16 cellular contexts compared by ENCODE assay signal in the genomic region with DNA sequence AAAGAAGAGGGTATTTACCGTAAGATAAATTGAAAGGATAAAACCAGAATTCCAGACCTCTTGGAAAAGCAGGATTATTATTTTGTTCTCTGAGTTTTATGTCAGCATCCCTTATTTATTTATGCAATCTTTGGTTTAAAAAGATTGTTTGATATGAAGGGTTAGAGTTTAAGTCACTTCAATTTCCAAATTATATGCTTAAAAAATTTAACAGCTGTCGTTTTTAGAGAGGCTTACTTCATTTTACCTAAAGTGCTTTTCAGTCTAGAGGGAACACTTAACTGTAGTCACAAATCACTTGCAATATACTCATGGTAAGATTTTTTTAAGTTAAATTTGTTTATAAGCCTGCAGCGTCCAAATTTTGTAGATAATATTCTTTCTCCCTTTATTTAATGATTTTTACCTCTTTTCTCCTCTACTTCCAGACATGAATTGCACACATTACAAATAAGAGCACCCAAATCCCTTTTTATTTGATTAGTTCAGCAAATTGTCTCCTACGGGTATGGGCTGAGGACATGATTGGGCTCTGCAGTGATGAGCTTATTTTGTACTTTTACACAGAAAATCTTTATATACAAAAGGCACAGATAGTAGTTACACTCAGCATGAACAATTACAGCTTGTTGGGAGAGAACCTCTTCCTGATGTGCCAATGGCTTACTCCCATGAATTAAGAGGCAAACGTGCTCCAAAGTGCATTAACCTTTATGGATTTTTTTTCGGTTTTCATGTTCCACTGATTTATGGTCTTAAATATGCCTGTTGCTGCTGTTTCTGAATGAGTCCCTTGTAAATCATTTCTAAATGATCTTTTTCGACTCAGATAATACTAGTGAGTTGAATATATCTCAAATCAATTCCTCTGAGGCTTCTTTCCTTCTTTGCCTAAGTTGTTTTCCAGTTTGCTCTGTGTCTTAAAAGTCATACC.
"Had no signal": no experiment of that assay in that cellular context is flagged by ENCODE, and none has a peak within 500 bp of the region (broad histone marks: within the 10 kb centered on the region; RNA-seq: fewer than 3 reads in every experiment).

No MANE protein-coding gene starts in this region.

- H2AFZ ChIP-seq: neural progenitor cell had no signal

- H3K4me3 ChIP-seq: ascending aorta, gastroesophageal sphincter, neural progenitor cell, stomach, testis, upper lobe of right lung had no signal

- H3K27me3 ChIP-seq: ascending aorta, gastroesophageal sphincter, neural progenitor cell, stomach, testis, upper lobe of right lung had no signal

- H3K9ac ChIP-seq: neural progenitor cell had no signal

- ATAC-seq: effector memory CD8-positive, alpha-beta T cell; gastroesophageal sphincter; left lobe of liver; upper lobe of right lung had no signal

- H3K4me1 ChIP-seq: ascending aorta, gastroesophageal sphincter, neural progenitor cell, stomach, testis, upper lobe of right lung had no signal

- H3K36me3 ChIP-seq: ascending aorta, gastroesophageal sphincter, neural progenitor cell, stomach, upper lobe of right lung had no signal

- FAIRE-seq: bronchial epithelial cell, keratinocyte had no signal

- DNase-seq: activated CD4-positive, CD25-positive, alpha-beta regulatory T cell treated with anti-CD3 and anti-CD28 coated beads, Interleukin-2, amount 50 U/mL, for 72 hours; activated naive CD4-positive, alpha-beta T cell treated with anti-CD3 and anti-CD28 coated beads, Interleukin-2, amount 10 ng/mL, durations not matched to agents 7 days and 5 days; dermis blood vessel endothelial cell; effector memory CD8-positive, alpha-beta T cell; stimulated activated CD4-positive, alpha-beta T cell treated with anti-CD3 and anti-CD28 coated beads, Interleukin-12 subunit alpha, Interleukin-12 subunit beta, amount 100 ng/mL, for 4 hours; stimulated activated CD4-positive, alpha-beta T cell treated with anti-CD3 and anti-CD28 coated beads, Interleukin-2, amount 100 ng/mL, for 24 hours; stomach; testis; upper lobe of right lung had no signal

- H3K27ac ChIP-seq: ascending aorta, epithelial cell of prostate, gastroesophageal sphincter, neural progenitor cell, stomach, testis, upper lobe of right lung had no signal

- H3K4me2 ChIP-seq: neural progenitor cell had no signal

- H3K9me3 ChIP-seq: ascending aorta, gastroesophageal sphincter, stomach, testis, upper lobe of right lung had no signal
